ENCODE assay signal across 1 cellular context in the genomic region with DNA sequence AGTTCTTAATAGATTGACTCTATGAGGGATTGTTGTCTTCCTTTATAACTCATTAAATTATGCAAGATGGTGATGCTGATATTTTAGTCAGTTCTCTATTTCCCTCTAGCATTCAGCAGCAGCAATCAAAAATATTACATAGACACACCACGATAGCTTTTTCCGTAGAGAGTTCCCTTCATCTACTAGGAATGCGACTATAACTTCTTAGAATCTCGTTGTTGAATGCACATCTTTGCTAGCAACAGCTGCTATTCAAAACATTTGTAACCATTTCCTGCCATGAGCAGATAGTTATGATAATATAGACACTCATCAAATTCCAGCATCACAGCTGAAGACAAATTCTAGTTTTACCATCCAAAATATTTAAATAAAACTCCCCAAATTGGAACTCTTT.
TF ChIP-seq lines count a peak whose summit lies in the region.

No MANE protein-coding gene starts in this region.

TF ChIP-seq in GM23338, 12 proteins besides CTCF, POLR2A, EP300 and RAD21 (continued from another document):
- TF ChIP-seq, protein P1, sequence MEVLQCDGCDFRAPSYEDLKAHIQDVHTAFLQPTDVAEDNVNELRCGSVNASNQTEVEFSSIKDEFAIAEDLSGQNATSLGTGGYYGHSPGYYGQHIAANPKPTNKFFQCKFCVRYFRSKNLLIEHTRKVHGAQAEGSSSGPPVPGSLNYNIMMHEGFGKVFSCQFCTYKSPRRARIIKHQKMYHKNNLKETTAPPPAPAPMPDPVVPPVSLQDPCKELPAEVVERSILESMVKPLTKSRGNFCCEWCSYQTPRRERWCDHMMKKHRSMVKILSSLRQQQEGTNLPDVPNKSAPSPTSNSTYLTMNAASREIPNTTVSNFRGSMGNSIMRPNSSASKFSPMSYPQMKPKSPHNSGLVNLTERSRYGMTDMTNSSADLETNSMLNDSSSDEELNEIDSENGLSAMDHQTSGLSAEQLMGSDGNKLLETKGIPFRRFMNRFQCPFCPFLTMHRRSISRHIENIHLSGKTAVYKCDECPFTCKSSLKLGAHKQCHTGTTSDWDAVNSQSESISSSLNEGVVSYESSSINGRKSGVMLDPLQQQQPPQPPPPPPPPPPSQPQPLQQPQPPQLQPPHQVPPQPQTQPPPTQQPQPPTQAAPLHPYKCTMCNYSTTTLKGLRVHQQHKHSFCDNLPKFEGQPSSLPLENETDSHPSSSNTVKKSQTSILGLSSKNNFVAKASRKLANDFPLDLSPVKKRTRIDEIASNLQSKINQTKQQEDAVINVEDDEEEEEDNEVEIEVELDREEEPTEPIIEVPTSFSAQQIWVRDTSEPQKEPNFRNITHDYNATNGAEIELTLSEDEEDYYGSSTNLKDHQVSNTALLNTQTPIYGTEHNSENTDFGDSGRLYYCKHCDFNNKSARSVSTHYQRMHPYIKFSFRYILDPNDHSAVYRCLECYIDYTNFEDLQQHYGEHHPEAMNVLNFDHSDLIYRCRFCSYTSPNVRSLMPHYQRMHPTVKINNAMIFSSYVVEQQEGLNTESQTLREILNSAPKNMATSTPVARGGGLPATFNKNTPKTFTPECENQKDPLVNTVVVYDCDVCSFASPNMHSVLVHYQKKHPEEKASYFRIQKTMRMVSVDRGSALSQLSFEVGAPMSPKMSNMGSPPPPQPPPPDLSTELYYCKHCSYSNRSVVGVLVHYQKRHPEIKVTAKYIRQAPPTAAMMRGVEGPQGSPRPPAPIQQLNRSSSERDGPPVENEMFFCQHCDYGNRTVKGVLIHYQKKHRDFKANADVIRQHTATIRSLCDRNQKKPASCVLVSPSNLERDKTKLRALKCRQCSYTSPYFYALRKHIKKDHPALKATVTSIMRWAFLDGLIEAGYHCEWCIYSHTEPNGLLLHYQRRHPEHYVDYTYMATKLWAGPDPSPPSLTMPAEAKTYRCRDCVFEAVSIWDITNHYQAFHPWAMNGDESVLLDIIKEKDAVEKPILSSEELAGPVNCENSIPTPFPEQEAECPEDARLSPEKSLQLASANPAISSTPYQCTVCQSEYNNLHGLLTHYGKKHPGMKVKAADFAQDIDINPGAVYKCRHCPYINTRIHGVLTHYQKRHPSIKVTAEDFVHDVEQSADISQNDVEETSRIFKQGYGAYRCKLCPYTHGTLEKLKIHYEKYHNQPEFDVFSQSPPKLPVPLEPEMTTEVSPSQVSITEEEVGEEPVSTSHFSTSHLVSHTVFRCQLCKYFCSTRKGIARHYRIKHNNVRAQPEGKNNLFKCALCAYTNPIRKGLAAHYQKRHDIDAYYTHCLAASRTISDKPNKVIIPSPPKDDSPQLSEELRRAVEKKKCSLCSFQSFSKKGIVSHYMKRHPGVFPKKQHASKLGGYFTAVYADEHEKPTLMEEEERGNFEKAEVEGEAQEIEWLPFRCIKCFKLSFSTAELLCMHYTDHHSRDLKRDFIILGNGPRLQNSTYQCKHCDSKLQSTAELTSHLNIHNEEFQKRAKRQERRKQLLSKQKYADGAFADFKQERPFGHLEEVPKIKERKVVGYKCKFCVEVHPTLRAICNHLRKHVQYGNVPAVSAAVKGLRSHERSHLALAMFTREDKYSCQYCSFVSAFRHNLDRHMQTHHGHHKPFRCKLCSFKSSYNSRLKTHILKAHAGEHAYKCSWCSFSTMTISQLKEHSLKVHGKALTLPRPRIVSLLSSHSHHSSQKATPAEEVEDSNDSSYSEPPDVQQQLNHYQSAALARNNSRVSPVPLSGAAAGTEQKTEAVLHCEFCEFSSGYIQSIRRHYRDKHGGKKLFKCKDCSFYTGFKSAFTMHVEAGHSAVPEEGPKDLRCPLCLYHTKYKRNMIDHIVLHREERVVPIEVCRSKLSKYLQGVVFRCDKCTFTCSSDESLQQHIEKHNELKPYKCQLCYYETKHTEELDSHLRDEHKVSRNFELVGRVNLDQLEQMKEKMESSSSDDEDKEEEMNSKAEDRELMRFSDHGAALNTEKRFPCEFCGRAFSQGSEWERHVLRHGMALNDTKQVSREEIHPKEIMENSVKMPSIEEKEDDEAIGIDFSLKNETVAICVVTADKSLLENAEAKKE (CRISPR knock-in tag; IDR thresholded peaks at IDR 0.05) = no peak
- TF ChIP-seq, protein P2, sequence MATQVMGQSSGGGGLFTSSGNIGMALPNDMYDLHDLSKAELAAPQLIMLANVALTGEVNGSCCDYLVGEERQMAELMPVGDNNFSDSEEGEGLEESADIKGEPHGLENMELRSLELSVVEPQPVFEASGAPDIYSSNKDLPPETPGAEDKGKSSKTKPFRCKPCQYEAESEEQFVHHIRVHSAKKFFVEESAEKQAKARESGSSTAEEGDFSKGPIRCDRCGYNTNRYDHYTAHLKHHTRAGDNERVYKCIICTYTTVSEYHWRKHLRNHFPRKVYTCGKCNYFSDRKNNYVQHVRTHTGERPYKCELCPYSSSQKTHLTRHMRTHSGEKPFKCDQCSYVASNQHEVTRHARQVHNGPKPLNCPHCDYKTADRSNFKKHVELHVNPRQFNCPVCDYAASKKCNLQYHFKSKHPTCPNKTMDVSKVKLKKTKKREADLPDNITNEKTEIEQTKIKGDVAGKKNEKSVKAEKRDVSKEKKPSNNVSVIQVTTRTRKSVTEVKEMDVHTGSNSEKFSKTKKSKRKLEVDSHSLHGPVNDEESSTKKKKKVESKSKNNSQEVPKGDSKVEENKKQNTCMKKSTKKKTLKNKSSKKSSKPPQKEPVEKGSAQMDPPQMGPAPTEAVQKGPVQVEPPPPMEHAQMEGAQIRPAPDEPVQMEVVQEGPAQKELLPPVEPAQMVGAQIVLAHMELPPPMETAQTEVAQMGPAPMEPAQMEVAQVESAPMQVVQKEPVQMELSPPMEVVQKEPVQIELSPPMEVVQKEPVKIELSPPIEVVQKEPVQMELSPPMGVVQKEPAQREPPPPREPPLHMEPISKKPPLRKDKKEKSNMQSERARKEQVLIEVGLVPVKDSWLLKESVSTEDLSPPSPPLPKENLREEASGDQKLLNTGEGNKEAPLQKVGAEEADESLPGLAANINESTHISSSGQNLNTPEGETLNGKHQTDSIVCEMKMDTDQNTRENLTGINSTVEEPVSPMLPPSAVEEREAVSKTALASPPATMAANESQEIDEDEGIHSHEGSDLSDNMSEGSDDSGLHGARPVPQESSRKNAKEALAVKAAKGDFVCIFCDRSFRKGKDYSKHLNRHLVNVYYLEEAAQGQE (IDR thresholded peaks at IDR 0.05; ENCODE audit: unreplicated experiment) = no peak
- TF ChIP-seq JUNB (IDR thresholded peaks at IDR 0.05; ENCODE audit: unreplicated experiment) = no peak
- no peak for TF ChIP-seq POLR2AphosphoS5 (IDR thresholded peaks at IDR 0.05; ENCODE audit: low read depth)
- TF ChIP-seq NANOG (IDR thresholded peaks at IDR 0.05; ENCODE audit: borderline replicate concordance) = no peak
- TF ChIP-seq EZH2phosphoT487 (IDR thresholded peaks at IDR 0.05; ENCODE audit: unreplicated experiment) = no peak
- no peak for TF ChIP-seq ZNF331 (CRISPR knock-in tag; IDR thresholded peaks at IDR 0.05; ENCODE audit: low read depth)
- no peak for TF ChIP-seq CREB1 (CRISPR knock-in tag; IDR thresholded peaks at IDR 0.05; ENCODE audit: low read depth)
- TF ChIP-seq, protein P3, sequence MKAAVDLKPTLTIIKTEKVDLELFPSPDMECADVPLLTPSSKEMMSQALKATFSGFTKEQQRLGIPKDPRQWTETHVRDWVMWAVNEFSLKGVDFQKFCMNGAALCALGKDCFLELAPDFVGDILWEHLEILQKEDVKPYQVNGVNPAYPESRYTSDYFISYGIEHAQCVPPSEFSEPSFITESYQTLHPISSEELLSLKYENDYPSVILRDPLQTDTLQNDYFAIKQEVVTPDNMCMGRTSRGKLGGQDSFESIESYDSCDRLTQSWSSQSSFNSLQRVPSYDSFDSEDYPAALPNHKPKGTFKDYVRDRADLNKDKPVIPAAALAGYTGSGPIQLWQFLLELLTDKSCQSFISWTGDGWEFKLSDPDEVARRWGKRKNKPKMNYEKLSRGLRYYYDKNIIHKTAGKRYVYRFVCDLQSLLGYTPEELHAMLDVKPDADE (IDR thresholded peaks at IDR 0.05) = no peak
- TF ChIP-seq ZNF114 (CRISPR knock-in tag; IDR thresholded peaks at IDR 0.05) = no peak
